In genomic region chr2:95073856-95074662, GRCh38 we compare ENCODE assay signal across 14 cellular contexts. TPM values are rescaled to one million over a fixed set of nuclear protein-coding genes. Genes with fewer than 3 reads are reported as not detected.
A peak's percentile ranks its signal among the peaks of the same experiment; 100 is the strongest.
DNase-seq lines count a peak whose midpoint lies in the region; TF ChIP-seq lines count a peak whose summit lies in the region.
"Had no signal": no experiment of that assay in that cellular context is flagged by ENCODE, and none has a peak within 500 bp of the region (broad histone marks: within the 10 kb centered on the region; RNA-seq: fewer than 3 reads in every experiment).

No MANE protein-coding gene starts in this region.

- peaks cover 0 to 23% (median 11%) of the 10 kb centered on the region in 6 donors for H3K4me1 ChIP-seq in spleen
- peaks cover 10% of the 10 kb centered on the region for H3K4me1 ChIP-seq in left ventricle myocardium inferior

- no peaks in the 10 kb centered on the region for H3K27me3 Mint-ChIP-seq in activated CD4-positive, alpha-beta T cell treated with anti-CD3 and anti-CD28 coated beads, Interleukin-2, amount 10 ng/mL, durations not matched to agents 7 days and 5 days

- TF ChIP-seq CTCF in WERI-Rb-1 (IDR thresholded peaks at IDR 0.05; ENCODE audit: low read depth, low read length) = no peak
- no peak for TF ChIP-seq CTCF in spleen (IDR thresholded peaks at IDR 0.05 in 8 of 11, conservative IDR thresholded peaks at IDR 0.05 in 3 of 11)
- no peak for TF ChIP-seq CTCF in left ventricle myocardium inferior (IDR thresholded peaks at IDR 0.05; ENCODE audit: borderline replicate concordance)

- H3K4me1 Mint-ChIP-seq in activated CD4-positive, alpha-beta T cell treated with anti-CD3 and anti-CD28 coated beads, Interleukin-2, amount 10 ng/mL, durations not matched to agents 7 days and 5 days = peaks cover 74% of the 10 kb centered on the region

- peak overlapping the region; percentile 76 for H3K27ac ChIP-seq in WERI-Rb-1
- H3K27ac ChIP-seq in spleen = peak overlapping the region in 5 of 8 donors; percentile 19 to 83 (median 62)
- no peak overlapping the region for H3K27ac ChIP-seq in left ventricle myocardium inferior (replicated peaks)

- WGBS in spleen, 5 donors = 60 to 69% (median 67%) methylated on average over 17 to 18 of the region's 18 CpGs

- intact Hi-C loops in spleen (cut with DNase I; ENCODE audit: low total_unique reads) = no loop called here
- intact Hi-C loops in left ventricle myocardium inferior (cut with micrococcal nuclease) = no loop called here

- H3K9me3 ChIP-seq in WERI-Rb-1 (ENCODE audit: severe bottlenecking) (no peaks in the 10 kb centered on the region), spleen (no peaks in the 10 kb centered on the region), left ventricle myocardium inferior (replicated peaks) (no peaks in the 10 kb centered on the region)

- H3K4me3 Mint-ChIP-seq in activated CD4-positive, alpha-beta T cell treated with anti-CD3 and anti-CD28 coated beads, Interleukin-2, amount 10 ng/mL, durations not matched to agents 7 days and 5 days = peak overlapping the region; percentile 88
- H3K4me3 Mint-ChIP-seq: H9, immature natural killer cell had no signal

- no peak for DNase-seq in activated CD4-positive, alpha-beta T cell treated with anti-CD3 and anti-CD28 coated beads, Interleukin-2, amount 10 ng/mL, durations not matched to agents 7 days and 5 days
- no peak for DNase-seq in activated CD4-positive, alpha-beta T cell treated with anti-CD3 and anti-CD28 coated beads, Interleukin-2, amount 50 U/mL, for 1 hour
- peak; percentile 62 for DNase-seq in WERI-Rb-1
- DNase-seq in globus pallidus (ENCODE audit: low spot score) = peak; percentile 96
- no peak for DNase-seq in spleen
- DNase-seq in stimulated activated CD4-positive, alpha-beta T cell treated with anti-CD3 and anti-CD28 coated beads, Interleukin-2, amount 100 ng/mL, for 48 hours = no peak
- DNase-seq in NCI-H524 treated with DMSO at 0.1 percent for 48 hours (lab: John Stamatoyannopoulos, UW) = no peak
- no peak for DNase-seq in left ventricle myocardium inferior
- DNase-seq: cerebellar nuclear complex, H9, immature natural killer cell had no signal

- H3K36me3 ChIP-seq in WERI-Rb-1 (no peaks in the 10 kb centered on the region), spleen (no peaks in the 10 kb centered on the region), left ventricle myocardium inferior (no peaks in the 10 kb centered on the region)

- peak overlapping the region; percentile 98 for H3K27ac Mint-ChIP-seq in activated CD4-positive, alpha-beta T cell treated with anti-CD3 and anti-CD28 coated beads, Interleukin-2, amount 10 ng/mL, durations not matched to agents 7 days and 5 days
- H3K27ac Mint-ChIP-seq: H9, immature natural killer cell had no signal

- TF ChIP-seq POLR2A in spleen (IDR thresholded peaks at IDR 0.05) = no peak

- H3K36me3 Mint-ChIP-seq in activated CD4-positive, alpha-beta T cell treated with anti-CD3 and anti-CD28 coated beads, Interleukin-2, amount 10 ng/mL, durations not matched to agents 7 days and 5 days (ENCODE audit: low read depth) = peaks cover 26% of the 10 kb centered on the region
- H3K36me3 Mint-ChIP-seq: immature natural killer cell had no signal

- peaks cover 3% of the 10 kb centered on the region for H3K9me3 Mint-ChIP-seq in activated CD4-positive, alpha-beta T cell treated with anti-CD3 and anti-CD28 coated beads, Interleukin-2, amount 10 ng/mL, durations not matched to agents 7 days and 5 days
- H3K9me3 Mint-ChIP-seq: H9, immature natural killer cell had no signal

- H3K4me3 ChIP-seq in WERI-Rb-1 (ENCODE audit: low read depth, low read length) = no peak overlapping the region
- no peak overlapping the region for H3K4me3 ChIP-seq in spleen
- no peak overlapping the region for H3K4me3 ChIP-seq in left ventricle myocardium inferior

- H3K27me3 ChIP-seq in WERI-Rb-1 (ENCODE audit: insufficient read depth, low read depth, severe bottlenecking) (no peaks in the 10 kb centered on the region), spleen (replicated peaks in 1 of 7) (peaks cover 0 to 75% (median 36%) of the 10 kb centered on the region in 7 donors), left ventricle myocardium inferior (ENCODE audit: low read depth) (peaks cover 75% of the 10 kb centered on the region)

- POLR2A ChIA-PET in activated CD4-positive, alpha-beta T cell treated with anti-CD3 and anti-CD28 coated beads, Interleukin-2, amount 10 ng/mL, durations not matched to agents 7 days and 5 days (lab: Charles Lee) = interaction anchor here (0.5 kb wide), 1 partner anchor 52 kb away, joined by 3 read pairs; no protein-coding TSS in a partner anchor

- CTCF ChIA-PET in activated CD4-positive, alpha-beta T cell treated with anti-CD3 and anti-CD28 coated beads, Interleukin-2, amount 10 ng/mL, durations not matched to agents 7 days and 5 days (lab: Charles Lee) = interaction anchor here (0.5 to 10.6 kb wide), 9 partner anchors 8 to 1781 kb away, joined by 3 to 149 read pairs (median 5); partner anchors contain the start of gene MAL

RNA-seq across cellular contexts. Expression of gene MRPS5, which starts 47.5 kb away (rescaled TPM):
- 10 to 100 TPM; 70.3 to 71.7 TPM for total RNA-seq in activated CD4-positive, alpha-beta T cell treated with anti-CD3 and anti-CD28 coated beads, Interleukin-2, amount 10 ng/mL, durations not matched to agents 7 days and 5 days
- 10 to 100 TPM; 37.5 to 63.6 (median 45.8) TPM for total RNA-seq in spleen
- polyA plus RNA-seq in spleen = 10 to 100 TPM; 53.4 to 92.2 (median 82.7) TPM
- total RNA-seq in left ventricle myocardium inferior = 81.2 TPM

RNA-seq across cellular contexts. Expression of gene MAL, which starts 48.6 kb away (rescaled TPM):
- total RNA-seq in activated CD4-positive, alpha-beta T cell treated with anti-CD3 and anti-CD28 coated beads, Interleukin-2, amount 10 ng/mL, durations not matched to agents 7 days and 5 days = 100 to 1,000 TPM; 237 to 339 TPM
- total RNA-seq in spleen (10 to 100 TPM in 3 of 7 donors, 1 to 10 TPM in 4; 4.7 to 18.8 (median 8.1) TPM), left ventricle myocardium inferior (4.4 TPM)
- 10 to 100 TPM in 1 of 3 donors, 1 to 10 TPM in 2; 8.4 to 12.7 (median 9.0) TPM for polyA plus RNA-seq in spleen
- total RNA-seq: A673, fibroblast of lung, H9, NCI-H460 had no signal
- polyA plus RNA-seq: fibroblast of lung had no signal

Comparison
In these comparisons a context has a peak if more than half of its experiments do, and no peak if none do; other contexts are left out.
1. DNase-seq: peak in WERI-Rb-1 (single experiment) and globus pallidus (single experiment); none in activated CD4-positive, alpha-beta T cell treated with anti-CD3 and anti-CD28 coated beads, Interleukin-2, amount 10 ng/mL, durations not matched to agents 7 days and 5 days (single experiment), activated CD4-positive, alpha-beta T cell treated with anti-CD3 and anti-CD28 coated beads, Interleukin-2, amount 50 U/mL, for 1 hour (single experiment), spleen (single experiment), stimulated activated CD4-positive, alpha-beta T cell treated with anti-CD3 and anti-CD28 coated beads, Interleukin-2, amount 100 ng/mL, for 48 hours (0 of 2), NCI-H524 treated with DMSO at 0.1 percent for 48 hours (single experiment) and left ventricle myocardium inferior (single experiment).
2. RNA of gene MAL, which starts 48.6 kb away (total RNA-seq): 237 to 339 TPM in activated CD4-positive, alpha-beta T cell treated with anti-CD3 and anti-CD28 coated beads, Interleukin-2, amount 10 ng/mL, durations not matched to agents 7 days and 5 days; 4.7 to 18.8 TPM in spleen and 4.4 TPM in left ventricle myocardium inferior (single experiment); every median in the first group is over 10 times any median in the second.